In genomic region chr3:124108446-124108845, GRCh38 we compare ENCODE assay signal across 25 cellular contexts.
DNase-seq lines count a peak whose midpoint lies in the region; ATAC-seq, FAIRE-seq and TF ChIP-seq lines count a peak whose summit lies in the region.
"Had no signal": no experiment of that assay in that cellular context is flagged by ENCODE, and none has a peak within 500 bp of the region (broad histone marks: within the 10 kb centered on the region; RNA-seq: fewer than 3 reads in every experiment).

No MANE protein-coding gene starts in this region.

- H3K27me3 Mint-ChIP-seq in Caco-2 (ENCODE audit: insufficient read depth, unreplicated experiment): peaks cover 3% of the 10 kb centered on the region
- H3K27me3 Mint-ChIP-seq: CD4-positive, alpha-beta memory T cell had no signal

- BruUV-seq in K562 (replicated peaks; lab: Mats Ljungman, UMichigan) (no TSS peak), Caco-2 (replicated peaks; lab: Mats Ljungman, UMichigan) (no TSS peak)

- H3K9me1 ChIP-seq in K562 (ENCODE audit: control insufficient read depth, insufficient read depth, low read length): no peaks in the 10 kb centered on the region

- TF ChIP-seq EP300 in Ishikawa (IDR thresholded peaks at IDR 0.05; ENCODE audit: borderline replicate concordance): no peak
- no peak for TF ChIP-seq EP300 in K562 (IDR thresholded peaks at IDR 0.05; ENCODE audit: low read length)

- no peak overlapping the region for H3K4me3 ChIP-seq in K562
- H3K4me3 ChIP-seq in Caco-2 (ENCODE audit: low read depth, low read length): no peak overlapping the region
- H3K4me3 ChIP-seq: BLaER1 had no signal

- no peaks in the 10 kb centered on the region for H3K9me3 Mint-ChIP-seq in Caco-2 (ENCODE audit: unreplicated experiment)

- TF ChIP-seq CTCF in K562 (IDR thresholded peaks at IDR 0.05 in 2 of 3, conservative IDR thresholded peaks at IDR 0.05 in 1 of 3; ENCODE audit: insufficient read depth in 2 of 3, low read depth in 1 of 3, low read length in 3 of 3): no peak
- no peak for TF ChIP-seq CTCF in Caco-2 (IDR thresholded peaks at IDR 0.05; ENCODE audit: insufficient read depth in 1 of 2, low read depth in 1 of 2, low read length in 1 of 2, severe bottlenecking in 1 of 2, unreplicated experiment in 1 of 2)

- H3K4me2 ChIP-seq in K562 (ENCODE audit: insufficient read depth, low read length): no peak overlapping the region
- H3K4me2 ChIP-seq: BLaER1 had no signal

- no peaks in the 10 kb centered on the region for H3K4me1 ChIP-seq in K562 (replicated peaks in 1 of 2; ENCODE audit: control insufficient read depth in 2 of 2, insufficient read depth in 2 of 2, low read length in 2 of 2)
- H3K4me1 ChIP-seq in Caco-2: no peaks in the 10 kb centered on the region
- H3K4me1 ChIP-seq: BLaER1 had no signal

- TF ChIP-seq POLR2A in K562 (conservative IDR thresholded peaks at IDR 0.05): no peak

- in situ Hi-C loops in K562 (cut with MboI): no loop called here

- no peak overlapping the region for H3K27ac Mint-ChIP-seq in Caco-2 (ENCODE audit: unreplicated experiment)
- H3K27ac Mint-ChIP-seq: CD14-positive monocyte; CD4-positive, alpha-beta memory T cell; CD4-positive, CD25-positive, alpha-beta regulatory T cell; CD8-positive, alpha-beta memory T cell had no signal

- intact Hi-C loops in K562 (cut with micrococcal nuclease) (no loop called here), cardiac septum (cut with DNase I) (no loop called here), Caco-2 (cut with micrococcal nuclease; ENCODE audit: unreplicated experiment) (no loop called here)

- no peak overlapping the region for H2AFZ ChIP-seq in K562 (ENCODE audit: low read depth, low read length)

- no peaks in the 10 kb centered on the region for H3K36me3 Mint-ChIP-seq in Caco-2 (ENCODE audit: insufficient read depth, unreplicated experiment)
- H3K36me3 Mint-ChIP-seq: CD14-positive monocyte; CD4-positive, alpha-beta memory T cell; CD4-positive, CD25-positive, alpha-beta regulatory T cell; CD8-positive, alpha-beta memory T cell had no signal

- WGBS in K562 (ENCODE audit: insufficient coverage, low coverage, missing lambda C conversion rate): 0% methylated on average over 1 of the region's 1 CpG

- H3K27ac ChIP-seq in K562 (ENCODE audit: extremely low read depth, low read depth, low read length): no peak overlapping the region
- H3K27ac ChIP-seq: BLaER1 had no signal

- no peak overlapping the region for H3K4me3 Mint-ChIP-seq in Caco-2 (ENCODE audit: unreplicated experiment)
- H3K4me3 Mint-ChIP-seq: CD14-positive monocyte; CD4-positive, alpha-beta memory T cell; CD4-positive, CD25-positive, alpha-beta regulatory T cell; CD8-positive, alpha-beta memory T cell had no signal

- no peaks in the 10 kb centered on the region for H3K79me2 ChIP-seq in K562 (ENCODE audit: control insufficient read depth, insufficient read depth, low read length)

- CTCF ChIA-PET in K562 (lab: Yijun Ruan, JAX; ENCODE audit: low intra/inter-chr PET ratio) (no interaction called here), Caco-2 (lab: Charles Lee) (no interaction called here)

- no peaks in the 10 kb centered on the region for H3K4me1 Mint-ChIP-seq in Caco-2 (ENCODE audit: low read depth, unreplicated experiment)
- H3K4me1 Mint-ChIP-seq: CD14-positive monocyte; CD4-positive, alpha-beta memory T cell; CD4-positive, CD25-positive, alpha-beta regulatory T cell; CD8-positive, alpha-beta memory T cell had no signal

- H3K9ac ChIP-seq in K562 (ENCODE audit: insufficient read depth in 1 of 2, low read depth in 2 of 2, low read length in 2 of 2): no peak overlapping the region
- H3K9ac ChIP-seq: BLaER1 had no signal

- H3K27me3 ChIP-seq in K562 (ENCODE audit: control insufficient read depth in 2 of 2, insufficient read depth in 2 of 2, low read length in 2 of 2) (no peaks in the 10 kb centered on the region), Caco-2 (replicated peaks; ENCODE audit: control insufficient read depth, insufficient read depth, low read length) (no peaks in the 10 kb centered on the region)
- H3K27me3 ChIP-seq: BE2C, BLaER1 had no signal

- no peak for ATAC-seq in K562

- no peak for TF ChIP-seq RAD21 in Ishikawa (IDR thresholded peaks at IDR 0.05; ENCODE audit: low read depth)
- TF ChIP-seq RAD21 in K562 (CRISPR knock-in tag; conservative IDR thresholded peaks at IDR 0.05 in 1 of 2, IDR thresholded peaks at IDR 0.05 in 1 of 2): no peak

- peak; percentile 10 for DNase-seq in NAMALWA (ENCODE audit: low spot score)
- no peak for DNase-seq in K562 (ENCODE audit: extremely low read depth in 1 of 4, low spot score in 3 of 4)
- peak; percentile 51 to 56 for DNase-seq in dermis microvascular lymphatic vessel endothelial cell (ENCODE audit: low read depth in 2 of 2)
- DNase-seq in cardiac septum (ENCODE audit: low spot score): no peak
- no peak for DNase-seq in Caco-2
- no peak for DNase-seq in NOMO-1 treated with dmso at 0.1 percent for 144 hours (lab: John Stamatoyannopoulos, UW; ENCODE audit: unreplicated experiment)
- DNase-seq: 8988T; ACHN; BE2C; C1 segment of cervical spinal cord; Calu3; CD4-positive, alpha-beta memory T cell; CD4-positive, CD25-positive, alpha-beta regulatory T cell; CD8-positive, alpha-beta memory T cell; COR-L47; DMS79 treated with DMSO at 0.1 percent for 48 hours; GF-D8 had no signal

- H3K36me3 ChIP-seq in K562 (ENCODE audit: control insufficient read depth, insufficient read depth, low read length) (no peaks in the 10 kb centered on the region), Caco-2 (ENCODE audit: control insufficient read depth, insufficient read depth, low read length) (no peaks in the 10 kb centered on the region)
- H3K36me3 ChIP-seq: BLaER1 had no signal

- no peaks in the 10 kb centered on the region for H3K9me3 ChIP-seq in K562 (replicated peaks; ENCODE audit: control insufficient read depth, insufficient read depth, low read depth, low read length)
- no peaks in the 10 kb centered on the region for H3K9me3 ChIP-seq in Caco-2
- H3K9me3 ChIP-seq: BLaER1 had no signal

- POLR2A ChIA-PET in K562 (lab: Yijun Ruan, JAX): no interaction called here
- POLR2A ChIA-PET in Caco-2 (lab: Charles Lee): no interaction called here

- no peak for FAIRE-seq in K562 (lab: Jason Lieb, UNC)
- FAIRE-seq: A204.1, D721Med, G401.6, GM12891, GM19239 had no signal

- no peaks in the 10 kb centered on the region for H4K20me1 ChIP-seq in K562 (replicated peaks; ENCODE audit: control insufficient read depth, insufficient read depth, low read length)
- H4K20me1 ChIP-seq: BLaER1 had no signal

TF ChIP-seq in Ishikawa, 13 proteins besides CTCF, POLR2A, EP300 and RAD21:
- TF ChIP-seq, protein P1, sequence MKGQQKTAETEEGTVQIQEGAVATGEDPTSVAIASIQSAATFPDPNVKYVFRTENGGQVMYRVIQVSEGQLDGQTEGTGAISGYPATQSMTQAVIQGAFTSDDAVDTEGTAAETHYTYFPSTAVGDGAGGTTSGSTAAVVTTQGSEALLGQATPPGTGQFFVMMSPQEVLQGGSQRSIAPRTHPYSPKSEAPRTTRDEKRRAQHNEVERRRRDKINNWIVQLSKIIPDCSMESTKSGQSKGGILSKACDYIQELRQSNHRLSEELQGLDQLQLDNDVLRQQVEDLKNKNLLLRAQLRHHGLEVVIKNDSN (IDR thresholded peaks at IDR 0.05): peak; percentile 59; the same call in 1 of the 2 replicates
- TF ChIP-seq YY1 (IDR thresholded peaks at IDR 0.05; ENCODE audit: low read depth) (no peak), ZBTB7A (IDR thresholded peaks at IDR 0.05; ENCODE audit: low read depth) (no peak)
TF ChIP-seq in Ishikawa: peak in this region for 1.

TF ChIP-seq in K562, 482 proteins besides CTCF, POLR2A, EP300 and RAD21:
- TF ChIP-seq TFE3 (CRISPR knock-in tag; IDR thresholded peaks at IDR 0.05): peak; percentile 45
- TF ChIP-seq, protein P2, sequence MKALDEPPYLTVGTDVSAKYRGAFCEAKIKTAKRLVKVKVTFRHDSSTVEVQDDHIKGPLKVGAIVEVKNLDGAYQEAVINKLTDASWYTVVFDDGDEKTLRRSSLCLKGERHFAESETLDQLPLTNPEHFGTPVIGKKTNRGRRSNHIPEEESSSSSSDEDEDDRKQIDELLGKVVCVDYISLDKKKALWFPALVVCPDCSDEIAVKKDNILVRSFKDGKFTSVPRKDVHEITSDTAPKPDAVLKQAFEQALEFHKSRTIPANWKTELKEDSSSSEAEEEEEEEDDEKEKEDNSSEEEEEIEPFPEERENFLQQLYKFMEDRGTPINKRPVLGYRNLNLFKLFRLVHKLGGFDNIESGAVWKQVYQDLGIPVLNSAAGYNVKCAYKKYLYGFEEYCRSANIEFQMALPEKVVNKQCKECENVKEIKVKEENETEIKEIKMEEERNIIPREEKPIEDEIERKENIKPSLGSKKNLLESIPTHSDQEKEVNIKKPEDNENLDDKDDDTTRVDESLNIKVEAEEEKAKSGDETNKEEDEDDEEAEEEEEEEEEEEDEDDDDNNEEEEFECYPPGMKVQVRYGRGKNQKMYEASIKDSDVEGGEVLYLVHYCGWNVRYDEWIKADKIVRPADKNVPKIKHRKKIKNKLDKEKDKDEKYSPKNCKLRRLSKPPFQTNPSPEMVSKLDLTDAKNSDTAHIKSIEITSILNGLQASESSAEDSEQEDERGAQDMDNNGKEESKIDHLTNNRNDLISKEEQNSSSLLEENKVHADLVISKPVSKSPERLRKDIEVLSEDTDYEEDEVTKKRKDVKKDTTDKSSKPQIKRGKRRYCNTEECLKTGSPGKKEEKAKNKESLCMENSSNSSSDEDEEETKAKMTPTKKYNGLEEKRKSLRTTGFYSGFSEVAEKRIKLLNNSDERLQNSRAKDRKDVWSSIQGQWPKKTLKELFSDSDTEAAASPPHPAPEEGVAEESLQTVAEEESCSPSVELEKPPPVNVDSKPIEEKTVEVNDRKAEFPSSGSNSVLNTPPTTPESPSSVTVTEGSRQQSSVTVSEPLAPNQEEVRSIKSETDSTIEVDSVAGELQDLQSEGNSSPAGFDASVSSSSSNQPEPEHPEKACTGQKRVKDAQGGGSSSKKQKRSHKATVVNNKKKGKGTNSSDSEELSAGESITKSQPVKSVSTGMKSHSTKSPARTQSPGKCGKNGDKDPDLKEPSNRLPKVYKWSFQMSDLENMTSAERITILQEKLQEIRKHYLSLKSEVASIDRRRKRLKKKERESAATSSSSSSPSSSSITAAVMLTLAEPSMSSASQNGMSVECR (CRISPR knock-in tag; IDR thresholded peaks at IDR 0.05): no peak
- TF ChIP-seq RCOR1 (IDR thresholded peaks at IDR 0.05; ENCODE audit: borderline replicate concordance in 1 of 2, low read depth in 2 of 2, low read length in 2 of 2): no peak

Comparison
In these comparisons a context has a peak if more than half of its experiments do, and no peak if none do; other contexts are left out.
1. DNase-seq: peak in NAMALWA (single experiment) and dermis microvascular lymphatic vessel endothelial cell (2 of 2); none in K562 (0 of 4), cardiac septum (single experiment), Caco-2 (0 of 2) and NOMO-1 treated with dmso at 0.1 percent for 144 hours (single experiment).